In the genomic region with DNA sequence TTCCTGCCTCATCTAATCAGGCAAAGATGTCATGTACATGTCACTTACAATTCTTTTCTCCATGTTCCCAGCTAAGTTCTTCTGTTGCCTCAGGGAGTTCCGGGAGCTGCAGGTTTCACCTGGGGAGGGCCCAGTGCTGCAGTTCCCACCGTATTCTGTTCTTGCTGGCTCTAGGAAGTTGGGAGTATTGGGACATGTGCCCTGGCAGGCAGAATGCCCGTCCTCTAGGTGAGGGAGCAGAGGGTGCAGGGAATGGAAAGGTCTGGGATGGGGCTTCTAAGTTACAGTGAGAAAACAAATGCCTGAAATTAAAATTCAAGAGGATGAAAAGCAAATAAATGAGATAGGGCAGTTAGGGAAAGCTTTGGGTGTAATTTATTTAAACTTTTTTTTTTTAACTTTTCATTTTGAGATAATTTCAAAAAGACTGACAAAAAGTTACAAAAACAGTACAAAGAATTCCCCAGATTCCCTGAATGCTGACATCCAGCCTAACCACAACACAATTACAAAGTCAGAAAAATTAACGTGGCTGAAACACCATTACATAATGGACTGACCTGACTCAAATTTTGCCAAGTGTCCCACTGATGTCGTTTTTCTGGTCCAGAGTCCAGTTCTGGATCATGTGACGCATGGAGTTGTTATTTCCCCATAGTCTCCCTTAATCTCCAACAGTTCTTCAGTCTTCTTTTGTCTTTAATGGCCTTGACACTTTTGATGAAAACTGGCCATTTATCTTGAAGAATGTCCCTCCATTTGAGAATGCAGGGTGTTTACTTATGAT, we compare ENCODE assay signal across 1 cellular context.
A peak's percentile ranks its signal among the peaks of the same experiment; 100 is the strongest.
TF ChIP-seq lines count a peak whose summit lies in the region.

No MANE protein-coding gene starts in this region.

TF ChIP-seq in liver, 16 proteins besides CTCF, POLR2A, EP300 and RAD21 (continued from another document):
- TF ChIP-seq FOXA1 (IDR thresholded peaks at IDR 0.05) (no peak), FOXA2 (IDR thresholded peaks at IDR 0.05) (no peak), JUND (IDR thresholded peaks at IDR 0.05) (peak; percentile 16 to 50), HNF4A (conservative IDR thresholded peaks at IDR 0.05) (peak; percentile 87 to 95), SP1 (IDR thresholded peaks at IDR 0.05) (peak; percentile 65), YY1 (IDR thresholded peaks at IDR 0.05) (peak; percentile 67), RXRA (IDR thresholded peaks at IDR 0.05) (peak in 1 of 2 donors; percentile 64)
- TF ChIP-seq, protein P1, sequence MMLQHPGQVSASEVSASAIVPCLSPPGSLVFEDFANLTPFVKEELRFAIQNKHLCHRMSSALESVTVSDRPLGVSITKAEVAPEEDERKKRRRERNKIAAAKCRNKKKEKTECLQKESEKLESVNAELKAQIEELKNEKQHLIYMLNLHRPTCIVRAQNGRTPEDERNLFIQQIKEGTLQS (IDR thresholded peaks at IDR 0.05), result no peak
- TF ChIP-seq, protein P2, sequence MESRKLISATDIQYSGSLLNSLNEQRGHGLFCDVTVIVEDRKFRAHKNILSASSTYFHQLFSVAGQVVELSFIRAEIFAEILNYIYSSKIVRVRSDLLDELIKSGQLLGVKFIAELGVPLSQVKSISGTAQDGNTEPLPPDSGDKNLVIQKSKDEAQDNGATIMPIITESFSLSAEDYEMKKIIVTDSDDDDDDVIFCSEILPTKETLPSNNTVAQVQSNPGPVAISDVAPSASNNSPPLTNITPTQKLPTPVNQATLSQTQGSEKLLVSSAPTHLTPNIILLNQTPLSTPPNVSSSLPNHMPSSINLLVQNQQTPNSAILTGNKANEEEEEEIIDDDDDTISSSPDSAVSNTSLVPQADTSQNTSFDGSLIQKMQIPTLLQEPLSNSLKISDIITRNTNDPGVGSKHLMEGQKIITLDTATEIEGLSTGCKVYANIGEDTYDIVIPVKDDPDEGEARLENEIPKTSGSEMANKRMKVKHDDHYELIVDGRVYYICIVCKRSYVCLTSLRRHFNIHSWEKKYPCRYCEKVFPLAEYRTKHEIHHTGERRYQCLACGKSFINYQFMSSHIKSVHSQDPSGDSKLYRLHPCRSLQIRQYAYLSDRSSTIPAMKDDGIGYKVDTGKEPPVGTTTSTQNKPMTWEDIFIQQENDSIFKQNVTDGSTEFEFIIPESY (IDR thresholded peaks at IDR 0.05), result peak; percentile 42
- TF ChIP-seq, protein P3, sequence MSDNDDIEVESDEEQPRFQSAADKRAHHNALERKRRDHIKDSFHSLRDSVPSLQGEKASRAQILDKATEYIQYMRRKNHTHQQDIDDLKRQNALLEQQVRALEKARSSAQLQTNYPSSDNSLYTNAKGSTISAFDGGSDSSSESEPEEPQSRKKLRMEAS (IDR thresholded peaks at IDR 0.05), result peak; percentile 70
